Comparison of ENCODE assay signal across 19 cellular contexts in genomic region chr1:201606096-201606495, GRCh38.
"Had no signal": no experiment of that assay in that cellular context is flagged by ENCODE, and none has a peak within 500 bp of the region (broad histone marks: within the 10 kb centered on the region; RNA-seq: fewer than 3 reads in every experiment).

No MANE protein-coding gene starts in this region.

- H3K4me3 ChIP-seq: cardiac muscle cell, esophagus muscularis mucosa, gastroesophageal sphincter, heart right ventricle, left ventricle myocardium inferior, upper lobe of left lung had no signal

- FAIRE-seq: endothelial cell of umbilical vein had no signal

- H3K27ac ChIP-seq: cardiac muscle cell, esophagus muscularis mucosa, gastroesophageal sphincter, left ventricle myocardium inferior, upper lobe of left lung had no signal

- H3K36me3 ChIP-seq: cardiac muscle cell, esophagus muscularis mucosa, gastroesophageal sphincter, left ventricle myocardium inferior, upper lobe of left lung had no signal

- DNase-seq: activated CD4-positive, alpha-beta memory T cell treated with anti-CD3 and anti-CD28 coated beads, Interleukin-2, amount 10 ng/mL, durations not matched to agents 7 days and 5 days; activated CD4-positive, alpha-beta T cell treated with anti-CD3 and anti-CD28 coated beads for 48 hours; activated CD4-positive, CD25-positive, alpha-beta regulatory T cell; activated CD8-positive, alpha-beta memory T cell treated with anti-CD3 and anti-CD28 coated beads, Interleukin-2, amount 10 ng/mL, durations not matched to agents 7 days and 5 days; amniotic stem cell; dermis blood vessel endothelial cell; effector memory CD4-positive, alpha-beta T cell; heart right ventricle; kidney glomerular epithelial cell; left ventricle myocardium inferior; mammary epithelial cell; nephron progenitor cell; occipital lobe; stimulated activated naive CD8-positive, alpha-beta T cell treated with anti-CD3 and anti-CD28 coated beads, Interleukin-15, amount 100 ng/mL, for 72 hours; upper lobe of left lung had no signal

- ATAC-seq: activated CD8-positive, alpha-beta memory T cell treated with anti-CD3 and anti-CD28 coated beads, Interleukin-2, amount 10 ng/mL, durations not matched to agents 7 days and 5 days; gastroesophageal sphincter; stimulated activated naive CD8-positive, alpha-beta T cell treated with anti-CD3 and anti-CD28 coated beads, Interleukin-15, amount 100 ng/mL, for 72 hours had no signal

- H3K27me3 ChIP-seq: cardiac muscle cell, esophagus muscularis mucosa, gastroesophageal sphincter, heart right ventricle, upper lobe of left lung had no signal

- H3K9me3 ChIP-seq: esophagus muscularis mucosa, gastroesophageal sphincter, heart right ventricle, left ventricle myocardium inferior, upper lobe of left lung had no signal
